ENCODE assay signal across 1 cellular context in genomic region chr3:136343873-136344281, GRCh38.
A peak's percentile ranks its signal among the peaks of the same experiment; 100 is the strongest.
TF ChIP-seq lines count a peak whose summit lies in the region.

No MANE protein-coding gene starts in this region.

TF ChIP-seq in K562, 482 proteins besides CTCF, POLR2A, EP300 and RAD21 (continued from another document):
- TF ChIP-seq HMBOX1 (IDR thresholded peaks at IDR 0.05) (peak; percentile 47; the same call in 1 of the 2 replicates), NFE2 (IDR thresholded peaks at IDR 0.05; ENCODE audit: low read depth) (peak; percentile 62), FOXK1 (CRISPR knock-in tag; IDR thresholded peaks at IDR 0.05; ENCODE audit: borderline replicate concordance) (no peak), HMG20A (CRISPR knock-in tag; conservative IDR thresholded peaks at IDR 0.05) (no peak), TAF7 (tag; IDR thresholded peaks at IDR 0.05) (no peak), ID3 (CRISPR knock-in tag; IDR thresholded peaks at IDR 0.05) (no peak), ID3 (tag; IDR thresholded peaks at IDR 0.05) (no peak; the same call in 1 of the 2 replicates), HINFP (tag; conservative IDR thresholded peaks at IDR 0.05; ENCODE audit: low read depth) (0 out of 2 replicates have a peak, but pooled peaks have one; percentile 29), ZMIZ1 (IDR thresholded peaks at IDR 0.05; ENCODE audit: low read depth in 2 of 2, low read length in 2 of 2) (no peak), POLR2B (IDR thresholded peaks at IDR 0.05; ENCODE audit: low read depth, partially characterized antibody) (no peak), DNMT1 (IDR thresholded peaks at IDR 0.05) (no peak), HOXB6 (CRISPR knock-in tag; IDR thresholded peaks at IDR 0.05; ENCODE audit: borderline replicate concordance) (no peak), E2F6 (IDR thresholded peaks at IDR 0.05; ENCODE audit: borderline replicate concordance in 1 of 2, extremely low read depth in 1 of 2, insufficient read depth in 1 of 2, insufficient read length in 1 of 2, low read depth in 1 of 2, low read length in 1 of 2, poor library complexity in 1 of 2, severe bottlenecking in 1 of 2) (no peak), YY1 (IDR thresholded peaks at IDR 0.05; ENCODE audit: borderline replicate concordance in 1 of 3, control insufficient read depth in 1 of 3, extremely low read depth in 1 of 3, insufficient read depth in 3 of 3, insufficient read length in 1 of 3, insufficient replicate concordance in 2 of 3, low read depth in 1 of 3, low read length in 2 of 3) (no peak), TCFL5 (CRISPR knock-in tag; conservative IDR thresholded peaks at IDR 0.05) (no peak), ZBTB9 (CRISPR knock-in tag; IDR thresholded peaks at IDR 0.05) (no peak), EGR1 (conservative IDR thresholded peaks at IDR 0.05) (peak; percentile 92), ZNF143 (CRISPR knock-in tag; IDR thresholded peaks at IDR 0.05) (no peak), RBM25 (IDR thresholded peaks at IDR 0.05; ENCODE audit: low read depth, low read length, severe bottlenecking) (no peak), HDAC1 (IDR thresholded peaks at IDR 0.05) (0 out of 4 replicates have a peak, but pooled peaks of 1 of the 2 experiments have one; percentile 50), SAP30 (IDR thresholded peaks at IDR 0.05; ENCODE audit: borderline replicate concordance, insufficient read depth, low read depth, low read length, poor library complexity, severe bottlenecking) (no peak), ZNF436 (CRISPR knock-in tag; IDR thresholded peaks at IDR 0.05) (no peak), ZNF707 (CRISPR knock-in tag; conservative IDR thresholded peaks at IDR 0.05) (no peak), BHLHE40 (IDR thresholded peaks at IDR 0.05; ENCODE audit: low read length) (no peak), ZNF445 (CRISPR knock-in tag; IDR thresholded peaks at IDR 0.05; ENCODE audit: low read depth) (no peak), ZNF316 (IDR thresholded peaks at IDR 0.05) (no peak), ZNF699 (CRISPR knock-in tag; IDR thresholded peaks at IDR 0.05; ENCODE audit: insufficient replicate concordance) (no peak), NFIC (IDR thresholded peaks at IDR 0.05) (peak; percentile 99), SUPT5H (IDR thresholded peaks at IDR 0.05) (no peak), ZFP1 (CRISPR knock-in tag; IDR thresholded peaks at IDR 0.05) (no peak), RBFOX2 (IDR thresholded peaks at IDR 0.05; ENCODE audit: low read depth, low read length) (no peak), ZNF263 (CRISPR knock-in tag; IDR thresholded peaks at IDR 0.05; ENCODE audit: borderline replicate concordance) (no peak), PML (IDR thresholded peaks at IDR 0.05; ENCODE audit: low read length) (no peak), MEIS2 (IDR thresholded peaks at IDR 0.05; ENCODE audit: partially characterized antibody) (peak; percentile 56), THRAP3 (IDR thresholded peaks at IDR 0.05; ENCODE audit: borderline replicate concordance) (no peak), ZNF239 (CRISPR knock-in tag; IDR thresholded peaks at IDR 0.05) (peak; percentile 48)
